ENCODE assay signal across 8 cellular contexts in the genomic region with DNA sequence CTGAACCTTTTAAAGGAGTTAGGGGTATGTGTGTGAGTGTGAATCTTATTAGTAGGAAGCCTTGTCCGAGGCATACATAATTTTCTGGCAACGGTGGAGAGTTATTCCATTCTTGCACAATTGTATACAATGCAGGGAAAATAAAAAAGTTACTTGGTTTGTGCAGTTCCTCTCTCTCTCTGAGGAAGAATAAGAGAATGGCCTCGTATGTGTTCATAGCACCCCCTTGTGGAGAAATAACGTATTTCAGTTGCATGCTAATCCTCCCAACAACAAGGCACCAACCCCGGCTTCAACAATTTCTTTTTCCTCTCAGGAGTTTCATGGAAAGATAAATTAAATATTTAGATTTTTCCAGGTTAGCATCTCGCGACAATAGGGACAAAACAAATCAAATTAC. TPM values are rescaled to one million over a fixed set of nuclear protein-coding genes. Genes with fewer than 3 reads are reported as not detected.
A peak's percentile ranks its signal among the peaks of the same experiment; 100 is the strongest.
DNase-seq lines count a peak whose midpoint lies in the region; ATAC-seq, FAIRE-seq and TF ChIP-seq lines count a peak whose summit lies in the region.

No MANE protein-coding gene starts in this region.

- no peaks in the 10 kb centered on the region for H3K9me3 Mint-ChIP-seq in activated CD4-positive, alpha-beta T cell treated with anti-CD3 and anti-CD28 coated beads, Interleukin-2, amount 10 ng/mL, durations not matched to agents 7 days and 5 days
- H3K9me3 Mint-ChIP-seq in type B pancreatic cell: no peaks in the 10 kb centered on the region
- peaks cover 0 to 5% of the 10 kb centered on the region in 2 donors for H3K9me3 Mint-ChIP-seq in effector memory CD8-positive, alpha-beta T cell

- peak; percentile 40 for FAIRE-seq in K562 (lab: Jason Lieb, UNC)

- no peak overlapping the region for H3K4me2 ChIP-seq in MM.1S (ENCODE audit: low read depth, low read length)
- no peak overlapping the region for H3K4me2 ChIP-seq in K562 (ENCODE audit: insufficient read depth, low read length)

- 4% methylated on average over 4 of the region's 7 CpGs for WGBS in K562 (ENCODE audit: insufficient coverage, low coverage, missing lambda C conversion rate)

- H3K9me3 ChIP-seq in MM.1S (replicated peaks; ENCODE audit: insufficient read depth, low read length) (no peaks in the 10 kb centered on the region), K562 (replicated peaks; ENCODE audit: control insufficient read depth, insufficient read depth, low read depth, low read length) (no peaks in the 10 kb centered on the region)

- intact Hi-C loops in K562 (cut with micrococcal nuclease): loop anchor here (1.0 to 10.0 kb wide), 5 partner anchors 448 to 1310 kb away; no protein-coding TSS in a partner anchor

- H3K79me2 ChIP-seq in MM.1S (ENCODE audit: low read length): no peaks in the 10 kb centered on the region
- no peaks in the 10 kb centered on the region for H3K79me2 ChIP-seq in K562 (ENCODE audit: control insufficient read depth, insufficient read depth, low read length)

- TF ChIP-seq CTCF in MM.1S (IDR thresholded peaks at IDR 0.05; ENCODE audit: low read length) (peak; percentile 77), K562 (IDR thresholded peaks at IDR 0.05 in 2 of 3, conservative IDR thresholded peaks at IDR 0.05 in 1 of 3; ENCODE audit: insufficient read depth in 2 of 3, low read depth in 1 of 3, low read length in 3 of 3) (peak; percentile 33 to 66 (median 50); a peak in 5 of 6 replicates), type B pancreatic cell (conservative IDR thresholded peaks at IDR 0.05) (peak; percentile 86)

- H3K36me3 ChIP-seq in MM.1S (replicated peaks; ENCODE audit: insufficient read depth, low read length) (no peaks in the 10 kb centered on the region), K562 (ENCODE audit: control insufficient read depth, insufficient read depth, low read length) (peaks cover 3% of the 10 kb centered on the region; the same call in 1 of the 3 replicates)

- H3K4me3 Mint-ChIP-seq in activated CD4-positive, alpha-beta T cell treated with anti-CD3 and anti-CD28 coated beads, Interleukin-2, amount 10 ng/mL, durations not matched to agents 7 days and 5 days: no peak overlapping the region
- no peak overlapping the region for H3K4me3 Mint-ChIP-seq in type B pancreatic cell
- no peak overlapping the region for H3K4me3 Mint-ChIP-seq in effector memory CD8-positive, alpha-beta T cell

- no peaks in the 10 kb centered on the region for H3K27me3 ChIP-seq in MM.1S (replicated peaks; ENCODE audit: insufficient read depth, low read length)
- no peaks in the 10 kb centered on the region for H3K27me3 ChIP-seq in K562 (ENCODE audit: control insufficient read depth in 2 of 2, insufficient read depth in 2 of 2, low read length in 2 of 2)

- POLR2A ChIA-PET in activated CD4-positive, alpha-beta T cell treated with anti-CD3 and anti-CD28 coated beads, Interleukin-2, amount 10 ng/mL, durations not matched to agents 7 days and 5 days (lab: Charles Lee): no interaction called here
- POLR2A ChIA-PET in K562 (lab: Yijun Ruan, JAX): no interaction called here

- H3F3A ChIP-seq in MM.1S (ENCODE audit: insufficient read depth, low read length): no peaks in the 10 kb centered on the region

- BruUV-seq in K562 (replicated peaks; lab: Mats Ljungman, UMichigan): no TSS peak

- H3K9ac ChIP-seq in MM.1S (ENCODE audit: low read length) (no peak overlapping the region), K562 (ENCODE audit: insufficient read depth in 1 of 2, low read depth in 2 of 2, low read length in 2 of 2) (no peak overlapping the region)

- in situ Hi-C loops in K562 (cut with MboI): loop anchor here (25.0 kb wide), 1 partner anchor 558 kb away; no protein-coding TSS in a partner anchor

- peak; percentile 39 to 60; a peak in 3 of 4 replicates for TF ChIP-seq RAD21 in K562 (CRISPR knock-in tag; conservative IDR thresholded peaks at IDR 0.05 in 1 of 2, IDR thresholded peaks at IDR 0.05 in 1 of 2)

- peak; percentile 23 for DNase-seq in activated CD4-positive, alpha-beta T cell treated with anti-CD3 and anti-CD28 coated beads, Interleukin-2, amount 10 ng/mL, durations not matched to agents 7 days and 5 days
- no peak for DNase-seq in activated CD4-positive, alpha-beta T cell treated with anti-CD3 and anti-CD28 coated beads, Interleukin-2, amount 50 U/mL, for 48 hours
- peak; percentile 51 for DNase-seq in MM.1S
- peak; percentile 34 to 59 (median 56) for DNase-seq in K562 (ENCODE audit: extremely low read depth in 1 of 4, low spot score in 3 of 4)
- DNase-seq in kidney tubule cell (ENCODE audit: low spot score): peak; percentile 53
- no peak for DNase-seq in type B pancreatic cell (ENCODE audit: extremely low spot score, unreplicated experiment)
- no peak for DNase-seq in effector memory CD8-positive, alpha-beta T cell

- H3K9me1 ChIP-seq in K562 (ENCODE audit: control insufficient read depth, insufficient read depth, low read length): peaks cover 3% of the 10 kb centered on the region

- no peaks in the 10 kb centered on the region for H3K9me2 ChIP-seq in MM.1S (replicated peaks; ENCODE audit: insufficient read depth, low read length)

- TF ChIP-seq EP300 in K562 (IDR thresholded peaks at IDR 0.05; ENCODE audit: low read length): no peak

- H2AFZ ChIP-seq in MM.1S (ENCODE audit: low read length) (no peak overlapping the region), K562 (ENCODE audit: low read depth, low read length) (no peak overlapping the region)

- no peaks in the 10 kb centered on the region for H3K36me3 Mint-ChIP-seq in activated CD4-positive, alpha-beta T cell treated with anti-CD3 and anti-CD28 coated beads, Interleukin-2, amount 10 ng/mL, durations not matched to agents 7 days and 5 days (ENCODE audit: low read depth)
- no peaks in the 10 kb centered on the region for H3K36me3 Mint-ChIP-seq in type B pancreatic cell
- no peaks in the 10 kb centered on the region for H3K36me3 Mint-ChIP-seq in effector memory CD8-positive, alpha-beta T cell (ENCODE audit: insufficient read depth)

- H3K27me3 Mint-ChIP-seq in activated CD4-positive, alpha-beta T cell treated with anti-CD3 and anti-CD28 coated beads, Interleukin-2, amount 10 ng/mL, durations not matched to agents 7 days and 5 days: no peaks in the 10 kb centered on the region
- H3K27me3 Mint-ChIP-seq in type B pancreatic cell: peaks cover 3% of the 10 kb centered on the region
- H3K27me3 Mint-ChIP-seq in effector memory CD8-positive, alpha-beta T cell: no peaks in the 10 kb centered on the region

- H3K27ac ChIP-seq in MM.1S (ENCODE audit: low read length): no peak overlapping the region
- no peak overlapping the region for H3K27ac ChIP-seq in K562 (ENCODE audit: extremely low read depth, low read depth, low read length)

- H4K20me1 ChIP-seq in MM.1S (ENCODE audit: insufficient read depth, low read length) (no peaks in the 10 kb centered on the region), K562 (replicated peaks; ENCODE audit: control insufficient read depth, insufficient read depth, low read length) (no peaks in the 10 kb centered on the region; the same call in 1 of the 2 replicates)

- CTCF ChIA-PET in activated CD4-positive, alpha-beta T cell treated with anti-CD3 and anti-CD28 coated beads, Interleukin-2, amount 10 ng/mL, durations not matched to agents 7 days and 5 days (lab: Charles Lee): no interaction called here
- CTCF ChIA-PET in K562 (lab: Yijun Ruan, JAX; ENCODE audit: low intra/inter-chr PET ratio): no interaction called here

- H3K4me3 ChIP-seq in MM.1S (ENCODE audit: low read length): no peak overlapping the region
- H3K4me3 ChIP-seq in K562: no peak overlapping the region

- ATAC-seq in GM21529 (IDR thresholded peaks at IDR 0.05; ENCODE audit: unreplicated experiment): peak; percentile 73
- ATAC-seq in K562: peak; percentile 81
- no peak for ATAC-seq in effector memory CD8-positive, alpha-beta T cell (replicated peaks)

- H3K4me1 ChIP-seq in MM.1S (ENCODE audit: low read length) (peaks cover 6% of the 10 kb centered on the region; the same call in 1 of the 2 replicates), K562 (replicated peaks in 1 of 2; ENCODE audit: control insufficient read depth in 2 of 2, insufficient read depth in 2 of 2, low read length in 2 of 2) (no peaks in the 10 kb centered on the region)

- no peaks in the 10 kb centered on the region for H3K4me1 Mint-ChIP-seq in activated CD4-positive, alpha-beta T cell treated with anti-CD3 and anti-CD28 coated beads, Interleukin-2, amount 10 ng/mL, durations not matched to agents 7 days and 5 days
- no peaks in the 10 kb centered on the region for H3K4me1 Mint-ChIP-seq in type B pancreatic cell (ENCODE audit: unreplicated experiment)
- H3K4me1 Mint-ChIP-seq in effector memory CD8-positive, alpha-beta T cell (ENCODE audit: low read depth in 2 of 2): no peaks in the 10 kb centered on the region

- TF ChIP-seq POLR2A in K562 (conservative IDR thresholded peaks at IDR 0.05): no peak

- no peak overlapping the region for H3K27ac Mint-ChIP-seq in activated CD4-positive, alpha-beta T cell treated with anti-CD3 and anti-CD28 coated beads, Interleukin-2, amount 10 ng/mL, durations not matched to agents 7 days and 5 days
- H3K27ac Mint-ChIP-seq in type B pancreatic cell: no peak overlapping the region
- H3K27ac Mint-ChIP-seq in effector memory CD8-positive, alpha-beta T cell: no peak overlapping the region

TF ChIP-seq in K562, 482 proteins besides CTCF, POLR2A, EP300 and RAD21 (continues in another document):
- TF ChIP-seq SPI1 (IDR thresholded peaks at IDR 0.05; ENCODE audit: borderline replicate concordance, low read depth, low read length) (peak; percentile 19; the same call in 1 of the 2 replicates), TAF9B (IDR thresholded peaks at IDR 0.05; ENCODE audit: partially characterized antibody) (no peak)

RNA-seq across cellular contexts. Expression of gene FGF13, which starts 33.7 kb away (rescaled TPM):
- total RNA-seq in activated CD4-positive, alpha-beta T cell treated with anti-CD3 and anti-CD28 coated beads, Interleukin-2, amount 10 ng/mL, durations not matched to agents 7 days and 5 days: not detected
- 7.3 and 18.1 TPM in 2 replicates for total RNA-seq in K562 (2011; cell fraction: chromatin; rRNA removed; ENCODE audit: low replicate concordance)
- total RNA-seq in K562 (2011; cell fraction: nucleolus; rRNA removed): 5.2 and 10.8 TPM in 2 replicates
- 9.9 and 16.4 TPM in 2 replicates for total RNA-seq in K562 (2011; cell fraction: nucleoplasm; rRNA removed)
- total RNA-seq in K562 (2014; rRNA removed) (46.5 and 47.6 TPM in 2 replicates), K562 (2014; rRNA removed; fragmentation: Illumina TruSeq; extraction: Trizol) (74.7 and 81.3 TPM in 2 replicates), K562 (2015; rRNA removed; fragmentation: Illumina TruSeq; extraction: Trizol) (57.8 and 60.8 TPM in 2 replicates), K562 (2021) (53.2 and 53.7 TPM in 2 replicates), type B pancreatic cell (ENCODE audit: low replicate concordance) (8.9 and 13.4 TPM in 2 replicates)
- polyA plus RNA-seq in K562 (2011; rRNA removed) (3.3 and 14.8 TPM in 2 replicates), K562 (2014; fragmentation: Illumina TruSeq; extraction: Trizol) (67.5 and 79.5 TPM in 2 replicates), K562 (2014; fragmentation: Nextera tagmentation; extraction: Ambion mirVana) (10 to 100 TPM; 84.4 to 95.7 TPM), K562 (2014; rRNA removed) (33.5 and 36.1 TPM in 2 replicates)
- 2.2 and 5.4 TPM in 2 replicates for polyA plus RNA-seq in K562 (2011; cell fraction: cytosol; rRNA removed)
- polyA plus RNA-seq in K562 (2011; cell fraction: nucleus; rRNA removed): 1.8 and 6.0 TPM in 2 replicates
- 58.1 and 85.0 TPM in 2 replicates for polyA plus RNA-seq in K562 (2012)
- polyA minus RNA-seq in K562 (2011; rRNA and poly(A)+ RNA removed): 4.3 and 20.3 TPM in 2 replicates
- 1.5 and 10.5 TPM in 2 replicates for polyA minus RNA-seq in K562 (2011; cell fraction: cytosol; rRNA and poly(A)+ RNA removed)
- polyA minus RNA-seq in K562 (2011; cell fraction: nucleus; rRNA and poly(A)+ RNA removed): 1.7 and 6.6 TPM in 2 replicates

Comparison
In these comparisons a context has a peak if more than half of its experiments do, and no peak if none do; other contexts are left out.
1. DNase-seq: peak in activated CD4-positive, alpha-beta T cell treated with anti-CD3 and anti-CD28 coated beads, Interleukin-2, amount 10 ng/mL, durations not matched to agents 7 days and 5 days (single experiment), MM.1S (single experiment), K562 (4 of 4) and kidney tubule cell (single experiment); none in activated CD4-positive, alpha-beta T cell treated with anti-CD3 and anti-CD28 coated beads, Interleukin-2, amount 50 U/mL, for 48 hours (0 of 2), type B pancreatic cell (single experiment) and effector memory CD8-positive, alpha-beta T cell (0 of 3).
2. Peak in every context shown above with its lines, with median percentiles within 50 percentile points of each other: CTCF ChIP-seq.